17 cellular contexts compared by ENCODE assay signal in genomic region chr13:50732712-50733111, GRCh38.
DNase-seq lines count a peak whose midpoint lies in the region; TF ChIP-seq lines count a peak whose summit lies in the region.
"Had no signal": no experiment of that assay in that cellular context is flagged by ENCODE, and none has a peak within 500 bp of the region (broad histone marks: within the 10 kb centered on the region; RNA-seq: fewer than 3 reads in every experiment).

No MANE protein-coding gene starts in this region.

- DNase-seq in AG04449 (ENCODE audit: low read depth, low spot score) (peak; percentile 52), ELR (ENCODE audit: low read depth) (peak; percentile 7), RWPE1 (ENCODE audit: low spot score) (no peak), fibroblast of lung (ENCODE audit: low read depth in 2 of 2) (peak; percentile 29 to 35), NCI-H1930 (lab: John Stamatoyannopoulos, UW) (no peak), RPMI8226 (no peak), mesendoderm (no peak), hypothalamus (lab: John Stamatoyannopoulos, UW) (no peak)
- DNase-seq: activated CD4-positive, alpha-beta T cell treated with anti-CD3 and anti-CD28 coated beads for 48 hours; activated gamma-delta T cell; cortex of kidney; heart left ventricle; stimulated activated CD8-positive, alpha-beta memory T cell treated with anti-CD3 and anti-CD28 coated beads, Interleukin-4, amount 100 ng/mL, for 48 hours had no signal

- no peak overlapping the region for H2BK5ac ChIP-seq in mesendoderm (ENCODE audit: low read length)

- H3K27me3 ChIP-seq in fibroblast of lung (ENCODE audit: control insufficient read depth, insufficient read depth, low read length), result no peaks in the 10 kb centered on the region
- no peaks in the 10 kb centered on the region for H3K27me3 ChIP-seq in mesendoderm (ENCODE audit: insufficient read depth, low read length, poor library complexity)
- H3K27me3 ChIP-seq: heart left ventricle, neutrophil, vagina had no signal

- H3K23ac ChIP-seq in mesendoderm (ENCODE audit: low read length), result no peak overlapping the region

- H2AK5ac ChIP-seq in mesendoderm (ENCODE audit: low read length), result no peak overlapping the region

- TF ChIP-seq CTCF in AG04449 (IDR thresholded peaks at IDR 0.05; ENCODE audit: insufficient read depth, low read length, missing control alignments) (no peak), RWPE1 (conservative IDR thresholded peaks at IDR 0.05; ENCODE audit: low read depth) (no peak), fibroblast of lung (conservative IDR thresholded peaks at IDR 0.05 in 1 of 2, IDR thresholded peaks at IDR 0.05 in 1 of 2; ENCODE audit: low read depth in 1 of 2, low read length in 2 of 2) (no peak)

- H3K4me2 ChIP-seq in fibroblast of lung (ENCODE audit: extremely low read depth, insufficient read depth, low read length), result no peak overlapping the region
- no peak overlapping the region for H3K4me2 ChIP-seq in mesendoderm (ENCODE audit: low read length)

- H2BK120ac ChIP-seq in mesendoderm (ENCODE audit: low read depth, low read length), result no peak overlapping the region

- no peak overlapping the region for H4K5ac ChIP-seq in mesendoderm (ENCODE audit: low read length)

- no peaks in the 10 kb centered on the region for H3K4me1 ChIP-seq in fibroblast of lung (ENCODE audit: control insufficient read depth, extremely low read depth, insufficient read depth, low read length)
- H3K4me1 ChIP-seq in mesendoderm (ENCODE audit: control insufficient read depth, low read depth, low read length), result no peaks in the 10 kb centered on the region
- H3K4me1 ChIP-seq: vagina had no signal

- H3K4ac ChIP-seq in mesendoderm (ENCODE audit: low read depth, low read length), result no peak overlapping the region

- no peak overlapping the region for H3K18ac ChIP-seq in mesendoderm (ENCODE audit: low read length)

- H4K8ac ChIP-seq in mesendoderm (ENCODE audit: low read depth, low read length), result no peak overlapping the region

- WGBS in mesendoderm (ENCODE audit: extremely low coverage, insufficient coverage, low lambda C conversion rate), result no CpG with 5 or more reads among the region's 3 CpGs

- H3K79me2 ChIP-seq in fibroblast of lung (ENCODE audit: control insufficient read depth, insufficient read depth, low read length) (no peaks in the 10 kb centered on the region), mesendoderm (ENCODE audit: control insufficient read depth, insufficient read depth, low read length) (no peaks in the 10 kb centered on the region)

- H4K20me1 ChIP-seq in fibroblast of lung (ENCODE audit: control insufficient read depth, extremely low read depth, insufficient read depth, low read length), result no peaks in the 10 kb centered on the region

- H3K27ac ChIP-seq in RWPE1 (peak overlapping the region; percentile 65), fibroblast of lung (ENCODE audit: insufficient read depth, low read length) (no peak overlapping the region), mesendoderm (ENCODE audit: low read depth, low read length) (no peak overlapping the region)
- H3K27ac ChIP-seq: C4-2B, neutrophil, vagina had no signal

- H3K79me1 ChIP-seq in mesendoderm (ENCODE audit: low read length), result no peaks in the 10 kb centered on the region

- no peak overlapping the region for H2AFZ ChIP-seq in fibroblast of lung (ENCODE audit: low read length)

- no peak overlapping the region for H2BK15ac ChIP-seq in mesendoderm (replicated peaks; ENCODE audit: low read depth)

- no peak overlapping the region for H3K56ac ChIP-seq in mesendoderm (ENCODE audit: low read length)

- H3K4me3 ChIP-seq in AG04449 (ENCODE audit: low read depth, low read length) (no peak overlapping the region), fibroblast of lung (replicated peaks in 1 of 4; ENCODE audit: control extremely low read depth in 1 of 4, insufficient read depth in 1 of 4, low read depth in 3 of 4, low read length in 4 of 4) (no peak overlapping the region), mesendoderm (ENCODE audit: low read length) (no peak overlapping the region)
- H3K4me3 ChIP-seq: heart left ventricle, lung, vagina had no signal

- POLR2A ChIA-PET in AG04449 (lab: Yijun Ruan, JAX) (no interaction called here), RWPE1 (lab: Yijun Ruan, JAX; ENCODE audit: low non-redundant PET) (interaction anchor here (0.6 kb wide), 1 partner anchor 289 kb away, joined by 5 read pairs; no protein-coding TSS in a partner anchor)

- no peaks in the 10 kb centered on the region for H3K9me3 ChIP-seq in fibroblast of lung (ENCODE audit: control insufficient read depth, insufficient read depth, low read depth, low read length)
- H3K9me3 ChIP-seq: neutrophil, vagina had no signal

- no peaks in the 10 kb centered on the region for H3K36me3 ChIP-seq in fibroblast of lung (ENCODE audit: control insufficient read depth, insufficient read depth, low read length)
- no peaks in the 10 kb centered on the region for H3K36me3 ChIP-seq in mesendoderm (ENCODE audit: control insufficient read depth, insufficient read depth, low read length)
- H3K36me3 ChIP-seq: heart left ventricle, neutrophil, vagina had no signal

- H3K9ac ChIP-seq in fibroblast of lung (ENCODE audit: insufficient read depth, low read length), result no peak overlapping the region
- no peak overlapping the region for H3K9ac ChIP-seq in mesendoderm (ENCODE audit: low read length)

- CTCF ChIA-PET in AG04449 (lab: Yijun Ruan, JAX), result interaction anchor here (0.6 kb wide), 1 partner anchor 148 kb away, joined by 3 read pairs; no protein-coding TSS in a partner anchor
- CTCF ChIA-PET in RWPE1 (lab: Yijun Ruan, JAX), result no interaction called here

Comparison
In these comparisons a context has a peak if more than half of its experiments do, and no peak if none do; other contexts are left out.
1. DNase-seq: peak in AG04449 (single experiment), ELR (single experiment) and fibroblast of lung (2 of 2); none in RWPE1 (single experiment), NCI-H1930 (0 of 2), RPMI8226 (single experiment), mesendoderm (single experiment) and hypothalamus (0 of 51).